Comparison of ENCODE assay signal across 1 cellular context in the genomic region with DNA sequence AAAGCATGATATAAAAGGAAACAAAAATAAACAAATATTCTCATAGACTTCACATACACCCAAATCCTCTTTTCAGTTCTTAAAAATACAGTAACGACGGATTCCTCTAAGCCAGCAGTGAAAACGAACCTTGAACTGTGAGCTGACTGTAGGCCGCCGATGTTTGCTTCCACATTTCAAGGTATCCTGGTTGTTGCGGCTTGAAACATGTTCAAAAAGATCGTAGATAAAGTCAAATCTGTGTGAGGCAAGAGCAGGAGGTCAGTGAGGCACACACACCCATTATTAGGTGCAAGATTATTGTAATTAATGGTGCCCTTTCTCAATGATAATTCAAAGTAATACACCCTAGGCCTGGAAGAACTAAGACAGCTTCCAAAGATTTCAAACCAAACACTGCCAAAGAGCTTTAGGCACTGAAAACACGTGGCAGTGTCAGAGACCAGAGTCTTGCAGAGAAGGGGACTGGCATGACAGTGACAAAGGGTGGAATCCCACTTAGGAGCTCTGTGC.
TF ChIP-seq lines count a peak whose summit lies in the region.

No MANE protein-coding gene starts in this region.

TF ChIP-seq in HepG2, 621 proteins besides CTCF, POLR2A, EP300 and RAD21 (continued from another document and continues in another):
- peak; percentile 93 for TF ChIP-seq PAXIP1 (CRISPR knock-in tag; conservative IDR thresholded peaks at IDR 0.05)
- no peak for TF ChIP-seq GABPB1 (CRISPR knock-in tag; IDR thresholded peaks at IDR 0.05)
- TF ChIP-seq ZFP1 (CRISPR knock-in tag; IDR thresholded peaks at IDR 0.05), result 0 out of 2 replicates have a peak, but pooled peaks have one; percentile 33
- TF ChIP-seq SNRNP70 (IDR thresholded peaks at IDR 0.05; ENCODE audit: low read depth, low read length), result no peak
- TF ChIP-seq ZSCAN29 (CRISPR knock-in tag; conservative IDR thresholded peaks at IDR 0.05), result peak; percentile 71; the same call in 1 of the 2 replicates
- no peak for TF ChIP-seq ZNF570 (CRISPR knock-in tag; IDR thresholded peaks at IDR 0.05; ENCODE audit: borderline replicate concordance)
- TF ChIP-seq, protein P1, sequence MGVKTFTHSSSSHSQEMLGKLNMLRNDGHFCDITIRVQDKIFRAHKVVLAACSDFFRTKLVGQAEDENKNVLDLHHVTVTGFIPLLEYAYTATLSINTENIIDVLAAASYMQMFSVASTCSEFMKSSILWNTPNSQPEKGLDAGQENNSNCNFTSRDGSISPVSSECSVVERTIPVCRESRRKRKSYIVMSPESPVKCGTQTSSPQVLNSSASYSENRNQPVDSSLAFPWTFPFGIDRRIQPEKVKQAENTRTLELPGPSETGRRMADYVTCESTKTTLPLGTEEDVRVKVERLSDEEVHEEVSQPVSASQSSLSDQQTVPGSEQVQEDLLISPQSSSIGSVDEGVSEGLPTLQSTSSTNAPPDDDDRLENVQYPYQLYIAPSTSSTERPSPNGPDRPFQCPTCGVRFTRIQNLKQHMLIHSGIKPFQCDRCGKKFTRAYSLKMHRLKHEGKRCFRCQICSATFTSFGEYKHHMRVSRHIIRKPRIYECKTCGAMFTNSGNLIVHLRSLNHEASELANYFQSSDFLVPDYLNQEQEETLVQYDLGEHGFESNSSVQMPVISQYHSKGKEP (CRISPR knock-in tag; IDR thresholded peaks at IDR 0.05), result no peak
- TF ChIP-seq NR2C2 (CRISPR knock-in tag; IDR thresholded peaks at IDR 0.05; ENCODE audit: borderline replicate concordance), result peak; percentile 51; the same call in 1 of the 2 replicates
- no peak for TF ChIP-seq ZNF276 (CRISPR knock-in tag; IDR thresholded peaks at IDR 0.05; ENCODE audit: low read depth)
- no peak for TF ChIP-seq NR3C1 (CRISPR knock-in tag; IDR thresholded peaks at IDR 0.05)
- TF ChIP-seq KLF9 (CRISPR knock-in tag; IDR thresholded peaks at IDR 0.05; ENCODE audit: low read depth), result no peak
- TF ChIP-seq ZNF331 (CRISPR knock-in tag; IDR thresholded peaks at IDR 0.05), result no peak; the same call in 1 of the 2 replicates
- TF ChIP-seq BRCA1 (CRISPR knock-in tag; IDR thresholded peaks at IDR 0.05), result no peak
- TF ChIP-seq REST (IDR thresholded peaks at IDR 0.05; ENCODE audit: borderline replicate concordance in 1 of 2, low read depth in 1 of 2, low read length in 2 of 2), result peak in 1 of 2 experiments; percentile 36; a peak in 1 of 4 replicates
- TF ChIP-seq ZMYM4 (CRISPR knock-in tag; IDR thresholded peaks at IDR 0.05), result peak; percentile 68; the same call in 1 of the 2 replicates
- TF ChIP-seq SIX4 (CRISPR knock-in tag; IDR thresholded peaks at IDR 0.05), result no peak
- TF ChIP-seq ZNF614 (CRISPR knock-in tag; IDR thresholded peaks at IDR 0.05; ENCODE audit: borderline replicate concordance), result no peak
- peak; percentile 66 for TF ChIP-seq SAP130 (CRISPR knock-in tag; IDR thresholded peaks at IDR 0.05; ENCODE audit: low read depth)
- TF ChIP-seq IRF2 (CRISPR knock-in tag; IDR thresholded peaks at IDR 0.05), result peak; percentile 60; the same call in 1 of the 2 replicates
- TF ChIP-seq NFIC (IDR thresholded peaks at IDR 0.05; ENCODE audit: low read length), result peak; percentile 56; the same call in 1 of the 2 replicates
- TF ChIP-seq SMAD1 (CRISPR knock-in tag; IDR thresholded peaks at IDR 0.05; ENCODE audit: borderline replicate concordance, low read depth), result no peak
- TF ChIP-seq KLF16 (CRISPR knock-in tag; IDR thresholded peaks at IDR 0.05), result no peak; a peak in 1 of 4 replicates
- TF ChIP-seq ETS1 (CRISPR knock-in tag; IDR thresholded peaks at IDR 0.05), result no peak
- TF ChIP-seq, protein P2, sequence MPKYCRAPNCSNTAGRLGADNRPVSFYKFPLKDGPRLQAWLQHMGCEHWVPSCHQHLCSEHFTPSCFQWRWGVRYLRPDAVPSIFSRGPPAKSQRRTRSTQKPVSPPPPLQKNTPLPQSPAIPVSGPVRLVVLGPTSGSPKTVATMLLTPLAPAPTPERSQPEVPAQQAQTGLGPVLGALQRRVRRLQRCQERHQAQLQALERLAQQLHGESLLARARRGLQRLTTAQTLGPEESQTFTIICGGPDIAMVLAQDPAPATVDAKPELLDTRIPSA (CRISPR knock-in tag; IDR thresholded peaks at IDR 0.05; ENCODE audit: borderline replicate concordance), result no peak
- no peak for TF ChIP-seq MYC (CRISPR knock-in tag; IDR thresholded peaks at IDR 0.05; ENCODE audit: borderline replicate concordance)
- TF ChIP-seq ZNF460 (CRISPR knock-in tag; IDR thresholded peaks at IDR 0.05; ENCODE audit: borderline replicate concordance), result 0 out of 2 replicates have a peak, but pooled peaks have one; percentile 6
- TF ChIP-seq ZNF564 (CRISPR knock-in tag; IDR thresholded peaks at IDR 0.05), result no peak
- 0 out of 2 replicates have a peak, but pooled peaks have one; percentile 39 for TF ChIP-seq POLR2G (IDR thresholded peaks at IDR 0.05; ENCODE audit: low read depth, low read length)
- TF ChIP-seq ZNF737 (CRISPR knock-in tag; IDR thresholded peaks at IDR 0.05; ENCODE audit: borderline replicate concordance), result no peak
- TF ChIP-seq SAFB2 (CRISPR knock-in tag; IDR thresholded peaks at IDR 0.05; ENCODE audit: borderline replicate concordance, low read depth), result no peak
- TF ChIP-seq ZNF512 (CRISPR knock-in tag; IDR thresholded peaks at IDR 0.05), result no peak
- 0 out of 2 replicates have a peak, but pooled peaks have one; percentile 34 for TF ChIP-seq SIN3A (IDR thresholded peaks at IDR 0.05; ENCODE audit: borderline replicate concordance, low read depth, low read length)
- no peak for TF ChIP-seq PRDM10 (CRISPR knock-in tag; IDR thresholded peaks at IDR 0.05; ENCODE audit: low read depth)
- TF ChIP-seq PAWR (CRISPR knock-in tag; IDR thresholded peaks at IDR 0.05; ENCODE audit: borderline replicate concordance), result no peak
- no peak for TF ChIP-seq CHD2 (IDR thresholded peaks at IDR 0.05; ENCODE audit: low read depth, low read length)
- no peak for TF ChIP-seq FOXP1 (IDR thresholded peaks at IDR 0.05)
- TF ChIP-seq FOXP1 (CRISPR knock-in tag; IDR thresholded peaks at IDR 0.05), result peak; percentile 65; the same call in 1 of the 2 replicates
- TF ChIP-seq REL (CRISPR knock-in tag; conservative IDR thresholded peaks at IDR 0.05), result no peak
- peak; percentile 76 for TF ChIP-seq ZFX (CRISPR knock-in tag; IDR thresholded peaks at IDR 0.05; ENCODE audit: low read depth)
- TF ChIP-seq, protein P3, sequence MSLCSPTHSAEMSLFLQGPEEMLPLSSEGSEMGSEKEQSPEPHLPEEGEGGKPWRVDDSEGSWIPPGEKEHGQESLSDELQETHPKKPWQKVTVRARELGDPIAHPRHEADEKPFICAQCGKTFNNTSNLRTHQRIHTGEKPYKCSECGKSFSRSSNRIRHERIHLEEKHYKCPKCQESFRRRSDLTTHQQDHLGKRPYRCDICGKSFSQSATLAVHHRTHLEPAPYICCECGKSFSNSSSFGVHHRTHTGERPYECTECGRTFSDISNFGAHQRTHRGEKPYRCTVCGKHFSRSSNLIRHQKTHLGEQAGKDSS (CRISPR knock-in tag; IDR thresholded peaks at IDR 0.05; ENCODE audit: borderline replicate concordance, low read depth), result no peak
- peak; percentile 61; the same call in 1 of the 2 replicates for TF ChIP-seq FOSL2 (CRISPR knock-in tag; IDR thresholded peaks at IDR 0.05)
